Comparison of ENCODE assay signal across 19 cellular contexts in the genomic region with DNA sequence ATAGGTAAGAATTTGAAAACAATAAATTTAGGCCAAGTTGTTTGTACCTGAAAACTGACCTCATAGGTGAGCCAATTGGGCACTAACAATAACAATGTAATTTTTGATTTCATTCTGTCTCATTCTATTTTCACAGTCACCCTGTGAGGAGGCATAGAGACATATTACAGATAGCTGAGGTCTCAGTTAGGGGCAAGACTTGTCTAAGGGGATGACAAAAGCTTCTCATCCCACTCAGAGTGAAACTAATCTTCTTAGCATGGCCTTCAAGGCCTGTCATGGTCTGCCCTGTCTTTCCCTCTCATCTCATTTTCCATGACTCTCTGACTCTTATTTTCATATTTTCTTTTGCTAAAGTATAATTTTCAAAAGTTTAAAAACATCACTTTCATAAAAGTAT.
"Had no signal": no experiment of that assay in that cellular context is flagged by ENCODE, and none has a peak within 500 bp of the region (broad histone marks: within the 10 kb centered on the region; RNA-seq: fewer than 3 reads in every experiment).

No MANE protein-coding gene starts in this region.

- H3K4me1 ChIP-seq: adrenal gland, neural progenitor cell had no signal

- H3K27me3 ChIP-seq: adrenal gland, neural progenitor cell had no signal

- H3K4me3 ChIP-seq: adrenal gland, mucosa of descending colon, neural progenitor cell, psoas muscle, skin epidermis had no signal

- H3K36me3 ChIP-seq: neural progenitor cell had no signal

- FAIRE-seq: astrocyte had no signal

- H3K27ac ChIP-seq: adrenal gland, neural progenitor cell, psoas muscle, skin epidermis had no signal

- DNase-seq: activated B cell treated with CpG ODN at 0.5 μM for 24 hours; activated CD4-positive, alpha-beta memory T cell treated with anti-CD3 and anti-CD28 coated beads, Interleukin-2, amount 10 ng/mL, durations not matched to agents 7 days and 5 days; activated CD4-positive, alpha-beta T cell treated with anti-CD3 and anti-CD28 coated beads for 48 hours; activated naive CD4-positive, alpha-beta T cell treated with anti-CD3 and anti-CD28 coated beads, Interleukin-2, amount 10 ng/mL, durations not matched to agents 7 days and 5 days; activated T-cell treated with anti-CD3 and anti-CD28 coated beads, Interleukin-2, amount 50 U/mL, for 24 hours; adrenal gland; effector CD4-positive, alpha-beta T cell; immature natural killer cell; mucosa of descending colon; naive B cell; psoas muscle; right cardiac atrium; stimulated activated CD4-positive, alpha-beta T cell treated with anti-CD3 and anti-CD28 coated beads, Interleukin-2, amount 100 ng/mL, for 48 hours; T-helper 1 cell; T-helper 9 cell had no signal

- ATAC-seq: esophagus mucosa, mucosa of descending colon, psoas muscle, right cardiac atrium had no signal

- H3K9me3 ChIP-seq: adrenal gland, mucosa of descending colon, psoas muscle had no signal
